In the genomic region with DNA sequence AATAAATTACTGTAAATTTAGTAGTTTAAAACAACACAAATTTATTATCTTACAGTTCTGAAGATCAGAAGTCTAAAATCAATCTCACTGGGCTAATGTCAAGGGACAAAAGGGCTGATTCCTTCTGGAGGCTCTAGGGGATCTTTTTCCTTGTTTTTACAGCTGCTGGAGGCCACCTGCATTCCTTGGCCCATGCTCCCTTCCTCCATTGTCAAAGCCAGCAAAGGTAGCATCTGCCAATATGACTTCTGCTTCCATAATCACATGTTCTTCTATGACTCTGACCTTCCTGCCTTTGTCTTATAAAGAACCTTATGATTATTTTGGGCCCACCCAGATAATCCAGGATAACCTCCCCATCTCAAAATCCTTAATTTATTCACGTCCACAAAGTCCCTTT, we compare ENCODE assay signal across 24 cellular contexts.
"Had no signal": no experiment of that assay in that cellular context is flagged by ENCODE, and none has a peak within 500 bp of the region (broad histone marks: within the 10 kb centered on the region; RNA-seq: fewer than 3 reads in every experiment).

No MANE protein-coding gene starts in this region.

- H3K36me3 ChIP-seq: SJSA1 had no signal

- H3K9ac ChIP-seq: KMS-11 had no signal

- FAIRE-seq: HTR-8/SVneo, K562 had no signal

- H3K27ac ChIP-seq: HL-60, KMS-11, RWPE1, SJSA1, SK-N-MC had no signal

- H3K4me3 ChIP-seq: K562, SJSA1, SK-N-MC had no signal

- DNase-seq: Kasumi-1; MM.1S; NCI-H1092 treated with DMSO at 0.1 percent for 48 hours; NCI-H1436; NCI-H187 treated with DMSO at 0.1 percent for 48 hours; NCI-H2029 treated with DMSO at 0.1 percent for 48 hours; NCI-H2171 treated with DMSO at 0.1 percent for 48 hours; NCI-H345; NCI-H446 treated with DMSO at 0.1 percent for 48 hours; NCI-H510A treated with DMSO at 0.1 percent for 48 hours; NCI-H526; NCI-H748 treated with DMSO at 0.1 percent for 48 hours; NK-92 treated with Interleukin-12 subunit alpha and Interleukin-12 subunit beta, amount 100 ng/mL, for 24 hours; PC-3; SIG-M5; T-helper 17 cell had no signal

- H3K4me2 ChIP-seq: KMS-11 had no signal

- H3K4me1 ChIP-seq: SJSA1 had no signal

- ATAC-seq: K562, Panc1, PC-3, T-helper 17 cell had no signal

- H3K9me3 ChIP-seq: SJSA1 had no signal
